14 cellular contexts compared by ENCODE assay signal in the genomic region with DNA sequence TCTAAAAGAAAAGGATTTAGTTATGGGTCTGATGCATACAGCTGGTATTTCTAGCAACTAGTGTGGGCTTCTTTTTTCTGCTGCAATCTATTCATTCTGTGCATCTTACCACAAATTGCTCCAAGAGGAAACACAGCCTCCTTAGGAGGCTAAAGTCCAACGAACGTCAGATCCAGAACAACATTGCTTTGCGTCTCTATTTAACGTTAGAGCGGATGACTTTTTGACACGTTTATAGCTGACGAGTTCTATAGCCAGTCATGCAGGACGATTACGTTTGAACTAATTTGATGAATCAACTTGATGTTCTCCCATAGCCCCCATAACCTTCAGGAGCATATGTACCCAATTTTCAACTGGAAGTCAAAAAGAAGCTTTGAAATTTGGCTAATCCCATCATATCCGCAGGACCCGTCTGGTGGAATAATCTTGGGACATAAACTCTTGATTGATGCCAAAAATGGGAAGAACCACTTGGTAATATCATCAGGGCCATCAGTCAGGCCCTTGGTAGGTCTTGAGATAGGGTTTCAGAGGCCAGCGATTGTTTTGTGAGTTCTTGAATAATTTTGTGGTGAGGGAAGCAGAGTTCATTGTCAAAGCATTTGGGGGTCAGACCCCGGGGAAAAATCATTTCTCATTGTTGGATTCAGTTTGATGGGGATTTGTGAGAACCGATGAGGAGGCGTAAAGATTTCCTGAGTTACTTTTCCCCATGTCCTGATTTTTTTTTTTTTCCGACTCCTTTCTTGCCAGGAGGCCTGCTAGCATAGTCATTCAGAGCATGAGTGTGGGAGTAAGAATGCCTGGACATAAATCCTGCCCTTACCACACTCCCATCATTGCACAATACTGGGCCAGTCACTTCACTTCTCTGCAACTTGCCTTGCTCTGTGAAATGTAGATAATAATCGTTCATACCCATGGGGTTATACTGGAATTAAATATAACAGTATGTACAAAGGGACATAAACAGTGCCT.
DNase-seq lines count a peak whose midpoint lies in the region; ATAC-seq and TF ChIP-seq lines count a peak whose summit lies in the region.
"Had no signal": no experiment of that assay in that cellular context is flagged by ENCODE, and none has a peak within 500 bp of the region (broad histone marks: within the 10 kb centered on the region; RNA-seq: fewer than 3 reads in every experiment).

No MANE protein-coding gene starts in this region.

- no peaks in the 10 kb centered on the region for H3K9me3 Mint-ChIP-seq in stimulated activated effector memory CD8-positive, alpha-beta T cell treated with anti-CD3 and anti-CD28 coated beads, Interleukin-12 subunit alpha, Interleukin-12 subunit beta, amount 100 ng/mL, for 72 hours
- H3K9me3 Mint-ChIP-seq: activated B cell treated with CpG ODN at 0.5 μM for 24 hours; naive B cell; stimulated activated naive CD8-positive, alpha-beta T cell treated with anti-CD3 and anti-CD28 coated beads, Interleukin-15, Interleukin-2, amounts not matched to agents 100 ng/mL and 50 ng/mL, for 24 hours had no signal

- H3K27ac ChIP-seq in RWPE2 (ENCODE audit: poor library complexity, severe bottlenecking) = no peak overlapping the region
- peak overlapping the region; percentile 50 for H3K27ac ChIP-seq in osteoblast (ENCODE audit: low read depth, low read length)
- H3K27ac ChIP-seq: C4-2B, colonic mucosa had no signal

- TF ChIP-seq CTCF in RWPE2 (IDR thresholded peaks at IDR 0.05; ENCODE audit: poor library complexity, severe bottlenecking) (no peak), fibroblast of villous mesenchyme (IDR thresholded peaks at IDR 0.05; ENCODE audit: insufficient read depth, low read depth, low read length) (no peak), osteoblast (IDR thresholded peaks at IDR 0.05; ENCODE audit: extremely low read depth, low read depth, low read length) (no peak)

- H3K4me3 Mint-ChIP-seq in stimulated activated effector memory CD8-positive, alpha-beta T cell treated with anti-CD3 and anti-CD28 coated beads, Interleukin-12 subunit alpha, Interleukin-12 subunit beta, amount 100 ng/mL, for 72 hours = no peak overlapping the region
- H3K4me3 Mint-ChIP-seq: activated B cell treated with CpG ODN at 0.5 μM for 24 hours; naive B cell; stimulated activated naive CD8-positive, alpha-beta T cell treated with anti-CD3 and anti-CD28 coated beads, Interleukin-15, Interleukin-2, amounts not matched to agents 100 ng/mL and 50 ng/mL, for 24 hours had no signal

- H3K4me1 ChIP-seq in RWPE2 (ENCODE audit: insufficient read depth, poor library complexity, severe bottlenecking) (peaks cover 13% of the 10 kb centered on the region), osteoblast (ENCODE audit: insufficient read depth, low read length) (no peaks in the 10 kb centered on the region)
- H3K4me1 ChIP-seq: colonic mucosa had no signal

- DNase-seq in AG20443 (ENCODE audit: low spot score) (peak; percentile 86), RWPE2 (ENCODE audit: low spot score) (no peak), fibroblast of villous mesenchyme (ENCODE audit: low read depth) (peak; percentile 89), osteoblast (ENCODE audit: insufficient read length, low spot score, missing footprints) (no peak), SHP77 treated with DMSO at 0.1 percent for 48 hours (lab: John Stamatoyannopoulos, UW) (no peak), DMS153 (lab: John Stamatoyannopoulos, UW) (no peak)
- no peak for DNase-seq in stimulated activated effector memory CD8-positive, alpha-beta T cell treated with anti-CD3 and anti-CD28 coated beads, Interleukin-12 subunit alpha, Interleukin-12 subunit beta, amount 100 ng/mL, for 72 hours (ENCODE audit: low spot score in 2 of 2)
- DNase-seq: activated B cell treated with CpG ODN at 0.5 μM for 24 hours, colonic mucosa, naive B cell, SHP77 had no signal

- H3K36me3 ChIP-seq in RWPE2 (ENCODE audit: low read depth) = no peaks in the 10 kb centered on the region
- H3K36me3 ChIP-seq in osteoblast (ENCODE audit: insufficient read depth, low read length) = no peaks in the 10 kb centered on the region
- H3K36me3 ChIP-seq: colonic mucosa had no signal

- H3K4me3 ChIP-seq in RWPE2 (ENCODE audit: severe bottlenecking) (no peak overlapping the region), fibroblast of villous mesenchyme (ENCODE audit: low read depth, low read length) (no peak overlapping the region), osteoblast (ENCODE audit: insufficient read depth, low read length) (no peak overlapping the region)
- H3K4me3 ChIP-seq: colonic mucosa had no signal

- no peak overlapping the region for H3K27ac Mint-ChIP-seq in stimulated activated effector memory CD8-positive, alpha-beta T cell treated with anti-CD3 and anti-CD28 coated beads, Interleukin-12 subunit alpha, Interleukin-12 subunit beta, amount 100 ng/mL, for 72 hours
- H3K27ac Mint-ChIP-seq: activated B cell treated with CpG ODN at 0.5 μM for 24 hours; naive B cell; stimulated activated naive CD8-positive, alpha-beta T cell treated with anti-CD3 and anti-CD28 coated beads, Interleukin-15, Interleukin-2, amounts not matched to agents 100 ng/mL and 50 ng/mL, for 24 hours had no signal

- H3K9me3 ChIP-seq in RWPE2 (ENCODE audit: severe bottlenecking) (no peaks in the 10 kb centered on the region), osteoblast (ENCODE audit: low read depth, low read length) (no peaks in the 10 kb centered on the region)
- H3K9me3 ChIP-seq: colonic mucosa had no signal

- no peak overlapping the region for H2AFZ ChIP-seq in osteoblast (ENCODE audit: low read length)

- H3K4me1 Mint-ChIP-seq in stimulated activated effector memory CD8-positive, alpha-beta T cell treated with anti-CD3 and anti-CD28 coated beads, Interleukin-12 subunit alpha, Interleukin-12 subunit beta, amount 100 ng/mL, for 72 hours = no peaks in the 10 kb centered on the region
- H3K4me1 Mint-ChIP-seq: activated B cell treated with CpG ODN at 0.5 μM for 24 hours had no signal

- no peaks in the 10 kb centered on the region for H3K79me2 ChIP-seq in osteoblast (ENCODE audit: insufficient read depth, low read length)

- H4K20me1 ChIP-seq in osteoblast (ENCODE audit: insufficient read depth, low read length) = no peaks in the 10 kb centered on the region

- no peaks in the 10 kb centered on the region for H3K36me3 Mint-ChIP-seq in stimulated activated effector memory CD8-positive, alpha-beta T cell treated with anti-CD3 and anti-CD28 coated beads, Interleukin-12 subunit alpha, Interleukin-12 subunit beta, amount 100 ng/mL, for 72 hours
- H3K36me3 Mint-ChIP-seq: naive B cell had no signal

- H3K27me3 ChIP-seq in RWPE2 (ENCODE audit: insufficient read depth, poor library complexity, severe bottlenecking) = no peaks in the 10 kb centered on the region
- no peaks in the 10 kb centered on the region for H3K27me3 ChIP-seq in osteoblast (ENCODE audit: insufficient read depth, low read length)
- H3K27me3 ChIP-seq: colonic mucosa had no signal

- peak; percentile 99 for ATAC-seq in RWPE2 (ENCODE audit: low read depth)
- no peak for ATAC-seq in stimulated activated effector memory CD8-positive, alpha-beta T cell treated with anti-CD3 and anti-CD28 coated beads, Interleukin-12 subunit alpha, Interleukin-12 subunit beta, amount 100 ng/mL, for 72 hours
- ATAC-seq in HG03432 (IDR thresholded peaks at IDR 0.05; ENCODE audit: unreplicated experiment) = no peak

- H3K4me2 ChIP-seq in osteoblast (ENCODE audit: insufficient read depth, low read length) = no peak overlapping the region

Comparison
In these comparisons a context has a peak if more than half of its experiments do, and no peak if none do; other contexts are left out.
1. DNase-seq: peak in AG20443 (single experiment) and fibroblast of villous mesenchyme (single experiment); none in RWPE2 (single experiment), osteoblast (single experiment), SHP77 treated with DMSO at 0.1 percent for 48 hours (single experiment), stimulated activated effector memory CD8-positive, alpha-beta T cell treated with anti-CD3 and anti-CD28 coated beads, Interleukin-12 subunit alpha, Interleukin-12 subunit beta, amount 100 ng/mL, for 72 hours (0 of 2) and DMS153 (single experiment).